In the genomic region with DNA sequence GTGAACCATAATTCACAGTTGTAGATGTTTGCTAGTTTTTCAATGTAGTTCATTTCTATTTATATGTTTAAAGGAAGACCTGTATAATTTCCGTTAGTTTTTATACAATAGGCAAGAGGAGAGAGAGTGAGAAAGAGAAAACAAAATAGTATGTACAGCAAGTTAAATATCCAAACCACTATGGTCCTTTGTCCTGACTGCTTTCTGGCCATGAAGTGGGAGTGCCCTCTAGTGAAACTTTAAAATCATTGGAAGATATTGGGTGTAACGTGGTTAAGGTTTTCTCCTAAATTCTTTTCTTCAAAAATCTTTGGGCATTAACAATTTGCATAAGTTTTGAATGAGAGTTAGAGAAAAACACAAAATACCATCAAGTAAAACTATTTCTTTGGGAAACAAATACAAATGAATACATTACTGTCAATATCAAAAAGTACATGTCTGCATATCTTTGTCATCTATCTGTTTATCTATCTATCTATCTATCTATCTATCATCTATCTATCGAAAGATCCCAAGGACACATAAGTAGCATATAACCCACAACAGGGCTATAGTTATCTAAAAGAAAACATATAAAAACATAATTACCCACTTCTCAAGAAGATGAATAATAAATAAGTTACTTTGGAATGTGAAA, we compare ENCODE assay signal across 8 cellular contexts.
DNase-seq lines count a peak whose midpoint lies in the region; ATAC-seq and TF ChIP-seq lines count a peak whose summit lies in the region.

No MANE protein-coding gene starts in this region.

- H3K4me1 Mint-ChIP-seq in naive thymus-derived CD8-positive, alpha-beta T cell, result no peaks in the 10 kb centered on the region
- H3K4me1 Mint-ChIP-seq in stimulated activated effector memory CD8-positive, alpha-beta T cell treated with anti-CD3 and anti-CD28 coated beads, Interleukin-12 subunit alpha, Interleukin-12 subunit beta, amount 100 ng/mL, for 72 hours, result no peaks in the 10 kb centered on the region

- TF ChIP-seq RAD21 in liver (IDR thresholded peaks at IDR 0.05), result peak; percentile 95 to 98

- no peak overlapping the region for H3K4me3 ChIP-seq in astrocyte of the spinal cord (ENCODE audit: low read depth, low read length)
- no peak overlapping the region for H3K4me3 ChIP-seq in liver (ENCODE audit: low read depth in 1 of 3, low read length in 3 of 3)

- no peak overlapping the region for H3K4me3 Mint-ChIP-seq in naive thymus-derived CD8-positive, alpha-beta T cell
- no peak overlapping the region for H3K4me3 Mint-ChIP-seq in stimulated activated effector memory CD8-positive, alpha-beta T cell treated with anti-CD3 and anti-CD28 coated beads, Interleukin-12 subunit alpha, Interleukin-12 subunit beta, amount 100 ng/mL, for 72 hours

- H3K27me3 ChIP-seq in liver (ENCODE audit: control insufficient read depth in 4 of 4, insufficient read depth in 4 of 4, low read length in 3 of 4), result peaks cover 0 to 8% (median under 1%) of the 10 kb centered on the region in 4 donors

- no peaks in the 10 kb centered on the region for H3K36me3 Mint-ChIP-seq in naive thymus-derived CD8-positive, alpha-beta T cell
- no peaks in the 10 kb centered on the region for H3K36me3 Mint-ChIP-seq in stimulated activated effector memory CD8-positive, alpha-beta T cell treated with anti-CD3 and anti-CD28 coated beads, Interleukin-12 subunit alpha, Interleukin-12 subunit beta, amount 100 ng/mL, for 72 hours

- no peak overlapping the region for H3K27ac ChIP-seq in liver (ENCODE audit: low read depth in 1 of 2, low read length in 2 of 2)

- H3K4me1 ChIP-seq in liver (ENCODE audit: control insufficient read depth in 4 of 4, insufficient read depth in 4 of 4, low read length in 3 of 4), result no peaks in the 10 kb centered on the region

- in situ Hi-C loops in GM13977 (cut with MboI; ENCODE audit: low pct_unique_long_range_greater_than_20kb, low sequenced_read_pairs, unreplicated experiment), result loop anchor here (25.0 kb wide), 1 partner anchor 546 kb away; the partner anchor contains the start of gene SOX2
- in situ Hi-C loops in astrocyte of the spinal cord (cut with HindIII; ENCODE audit: low sequenced_read_pairs), result no loop called here

- H3K36me3 ChIP-seq in liver (ENCODE audit: control insufficient read depth in 4 of 4, insufficient read depth in 3 of 4, low read depth in 1 of 4, low read length in 3 of 4), result no peaks in the 10 kb centered on the region

- POLR2A ChIA-PET in naive thymus-derived CD8-positive, alpha-beta T cell (lab: Charles Lee), result no interaction called here

- peaks cover 0 to 4% (median 0%) of the 10 kb centered on the region in 9 donors for H3K9me3 Mint-ChIP-seq in naive thymus-derived CD8-positive, alpha-beta T cell
- H3K9me3 Mint-ChIP-seq in stimulated activated effector memory CD8-positive, alpha-beta T cell treated with anti-CD3 and anti-CD28 coated beads, Interleukin-12 subunit alpha, Interleukin-12 subunit beta, amount 100 ng/mL, for 72 hours, result peaks cover 2% of the 10 kb centered on the region

- H3K27me3 Mint-ChIP-seq in naive thymus-derived CD8-positive, alpha-beta T cell, result peaks cover 4 to 35% (median 14%) of the 10 kb centered on the region in 5 donors

- H3K9me3 ChIP-seq in liver (ENCODE audit: control insufficient read depth in 4 of 4, low read length in 3 of 4), result no peaks in the 10 kb centered on the region

- H3K27ac Mint-ChIP-seq in naive thymus-derived CD8-positive, alpha-beta T cell, result no peak overlapping the region
- no peak overlapping the region for H3K27ac Mint-ChIP-seq in stimulated activated effector memory CD8-positive, alpha-beta T cell treated with anti-CD3 and anti-CD28 coated beads, Interleukin-12 subunit alpha, Interleukin-12 subunit beta, amount 100 ng/mL, for 72 hours

- WGBS in liver, result 11% methylated on average over 3 of the region's 3 CpGs

- no peak for ATAC-seq in naive thymus-derived CD8-positive, alpha-beta T cell
- no peak for ATAC-seq in HG02678 (IDR thresholded peaks at IDR 0.05; ENCODE audit: unreplicated experiment)
- ATAC-seq in stimulated activated effector memory CD8-positive, alpha-beta T cell treated with anti-CD3 and anti-CD28 coated beads, Interleukin-12 subunit alpha, Interleukin-12 subunit beta, amount 100 ng/mL, for 72 hours, result no peak

- H3K9ac ChIP-seq in liver (ENCODE audit: low read depth in 1 of 2, low read length in 2 of 2), result no peak overlapping the region

- DNase-seq in GM13977 (ENCODE audit: low spot score) (peak; percentile 39), NCI-H2029 (lab: John Stamatoyannopoulos, UW) (peak; percentile 46), astrocyte of the spinal cord (ENCODE audit: low read depth, low spot score) (peak; percentile 71)
- no peak for DNase-seq in naive thymus-derived CD8-positive, alpha-beta T cell
- DNase-seq in stimulated activated naive CD4-positive, alpha-beta T cell (lab: John Stamatoyannopoulos, UW), result no peak
- DNase-seq in stimulated activated effector memory CD8-positive, alpha-beta T cell treated with anti-CD3 and anti-CD28 coated beads, Interleukin-12 subunit alpha, Interleukin-12 subunit beta, amount 100 ng/mL, for 72 hours (ENCODE audit: low spot score in 2 of 2), result no peak

- peak; percentile 55 for TF ChIP-seq CTCF in GM13977 (IDR thresholded peaks at IDR 0.05; ENCODE audit: extremely low read depth, insufficient read depth, missing control alignments)
- TF ChIP-seq CTCF in astrocyte of the spinal cord (IDR thresholded peaks at IDR 0.05; ENCODE audit: low read depth, low read length), result peak; percentile 65
- TF ChIP-seq CTCF in liver (IDR thresholded peaks at IDR 0.05; ENCODE audit: low read depth, low read length, missing input control), result peak; percentile 64

TF ChIP-seq in liver, 16 proteins besides CTCF, POLR2A, EP300 and RAD21:
- TF ChIP-seq FOXA2 (IDR thresholded peaks at IDR 0.05) (no peak), REST (IDR thresholded peaks at IDR 0.05) (no peak), HNF4A (conservative IDR thresholded peaks at IDR 0.05) (no peak), GABPA (IDR thresholded peaks at IDR 0.05 in 1 of 2, conservative IDR thresholded peaks at IDR 0.05 in 1 of 2) (no peak), TAF1 (conservative IDR thresholded peaks at IDR 0.05) (no peak), EGR1 (IDR thresholded peaks at IDR 0.05; ENCODE audit: low read depth in 2 of 2) (no peak), SP1 (IDR thresholded peaks at IDR 0.05) (no peak), JUND (IDR thresholded peaks at IDR 0.05) (no peak), RXRA (IDR thresholded peaks at IDR 0.05) (no peak), YY1 (IDR thresholded peaks at IDR 0.05) (no peak), HNF4G (IDR thresholded peaks at IDR 0.05) (no peak), NR2F2 (IDR thresholded peaks at IDR 0.05) (no peak), FOXA1 (IDR thresholded peaks at IDR 0.05) (no peak), MAX (IDR thresholded peaks at IDR 0.05) (no peak)
- TF ChIP-seq, protein P1, sequence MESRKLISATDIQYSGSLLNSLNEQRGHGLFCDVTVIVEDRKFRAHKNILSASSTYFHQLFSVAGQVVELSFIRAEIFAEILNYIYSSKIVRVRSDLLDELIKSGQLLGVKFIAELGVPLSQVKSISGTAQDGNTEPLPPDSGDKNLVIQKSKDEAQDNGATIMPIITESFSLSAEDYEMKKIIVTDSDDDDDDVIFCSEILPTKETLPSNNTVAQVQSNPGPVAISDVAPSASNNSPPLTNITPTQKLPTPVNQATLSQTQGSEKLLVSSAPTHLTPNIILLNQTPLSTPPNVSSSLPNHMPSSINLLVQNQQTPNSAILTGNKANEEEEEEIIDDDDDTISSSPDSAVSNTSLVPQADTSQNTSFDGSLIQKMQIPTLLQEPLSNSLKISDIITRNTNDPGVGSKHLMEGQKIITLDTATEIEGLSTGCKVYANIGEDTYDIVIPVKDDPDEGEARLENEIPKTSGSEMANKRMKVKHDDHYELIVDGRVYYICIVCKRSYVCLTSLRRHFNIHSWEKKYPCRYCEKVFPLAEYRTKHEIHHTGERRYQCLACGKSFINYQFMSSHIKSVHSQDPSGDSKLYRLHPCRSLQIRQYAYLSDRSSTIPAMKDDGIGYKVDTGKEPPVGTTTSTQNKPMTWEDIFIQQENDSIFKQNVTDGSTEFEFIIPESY (IDR thresholded peaks at IDR 0.05), result no peak
- TF ChIP-seq, protein P2, sequence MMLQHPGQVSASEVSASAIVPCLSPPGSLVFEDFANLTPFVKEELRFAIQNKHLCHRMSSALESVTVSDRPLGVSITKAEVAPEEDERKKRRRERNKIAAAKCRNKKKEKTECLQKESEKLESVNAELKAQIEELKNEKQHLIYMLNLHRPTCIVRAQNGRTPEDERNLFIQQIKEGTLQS (IDR thresholded peaks at IDR 0.05), result no peak

Comparison
In these comparisons a context has a peak if more than half of its experiments do, and no peak if none do; other contexts are left out.
1. DNase-seq: peak in GM13977 (single experiment), NCI-H2029 (single experiment) and astrocyte of the spinal cord (single experiment); none in naive thymus-derived CD8-positive, alpha-beta T cell (0 of 10), stimulated activated naive CD4-positive, alpha-beta T cell (0 of 6) and stimulated activated effector memory CD8-positive, alpha-beta T cell treated with anti-CD3 and anti-CD28 coated beads, Interleukin-12 subunit alpha, Interleukin-12 subunit beta, amount 100 ng/mL, for 72 hours (0 of 2).
2. Peak in every context shown above with its lines, with median percentiles within 50 percentile points of each other: CTCF ChIP-seq.